1 cellular context compared by ENCODE assay signal in the genomic region with DNA sequence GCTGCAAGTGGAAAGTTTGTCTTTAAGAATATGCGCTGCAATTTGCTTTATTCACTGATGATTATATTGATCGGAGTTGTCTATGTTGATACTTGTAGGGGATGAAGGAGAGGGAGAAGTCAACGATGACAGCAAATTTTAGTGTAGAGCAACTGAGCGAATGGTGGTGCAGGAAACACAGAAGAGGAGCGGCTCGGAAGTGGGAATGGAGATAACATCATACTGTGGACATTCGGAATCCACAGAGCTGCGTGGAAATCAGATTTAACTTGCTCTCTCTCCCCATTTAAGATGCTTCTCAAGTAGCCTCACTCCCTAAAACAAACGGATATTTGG.
TF ChIP-seq lines count a peak whose summit lies in the region.

No MANE protein-coding gene starts in this region.

TF ChIP-seq in endothelial cell of umbilical vein, 7 proteins besides CTCF, POLR2A, EP300 and RAD21:
- no peak for TF ChIP-seq MYC (IDR thresholded peaks at IDR 0.05; ENCODE audit: low read depth, low read length)
- no peak for TF ChIP-seq EZH2 (IDR thresholded peaks at IDR 0.05; ENCODE audit: borderline replicate concordance, low read depth, low read length, severe bottlenecking)
- no peak for TF ChIP-seq POLR2AphosphoS5 (IDR thresholded peaks at IDR 0.05; ENCODE audit: insufficient read depth, low read depth, low read length)
- TF ChIP-seq JUN (IDR thresholded peaks at IDR 0.05; ENCODE audit: borderline replicate concordance, insufficient read depth, insufficient read length, low read depth) = no peak
- TF ChIP-seq, protein P1, sequence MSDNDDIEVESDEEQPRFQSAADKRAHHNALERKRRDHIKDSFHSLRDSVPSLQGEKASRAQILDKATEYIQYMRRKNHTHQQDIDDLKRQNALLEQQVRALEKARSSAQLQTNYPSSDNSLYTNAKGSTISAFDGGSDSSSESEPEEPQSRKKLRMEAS (IDR thresholded peaks at IDR 0.05; ENCODE audit: insufficient read depth, insufficient read length) = no peak
- TF ChIP-seq GATA2 (IDR thresholded peaks at IDR 0.05; ENCODE audit: insufficient read depth, insufficient read length, low read depth, low read length) = no peak
- TF ChIP-seq FOS (IDR thresholded peaks at IDR 0.05; ENCODE audit: borderline replicate concordance, insufficient read depth, low read length) = no peak
